ENCODE assay signal across 8 cellular contexts in genomic region chr4:83455300-83456183, GRCh38. TPM values are rescaled to one million over a fixed set of nuclear protein-coding genes. Genes with fewer than 3 reads are reported as not detected.
DNase-seq lines count a peak whose midpoint lies in the region; ATAC-seq, FAIRE-seq and TF ChIP-seq lines count a peak whose summit lies in the region.

TSS of gene HELQ (minus strand) at chr4:83455823. CDS start at chr4:83455693, 130 bp downstream.
TSS of gene MRPS18C (plus strand) at chr4:83456058. CDS start at chr4:83456078, 20 bp downstream.

- WGBS in H9 (ENCODE audit: extremely low coverage, insufficient read length, low lambda C conversion rate), result no CpG with 5 or more reads among the region's 57 CpGs

- H3K4me1 Mint-ChIP-seq in H9, result peaks cover 9 to 10% of the 10 kb centered on the region in 2 experiments
- H3K4me1 Mint-ChIP-seq in natural killer cell treated with Interleukin-12 subunit alpha and Interleukin-12 subunit beta and Interleukin-15 and Interleukin-18, amount 100 ng/mL, for 72 hours (ENCODE audit: low read depth in 2 of 2), result peaks cover 28 to 41% of the 10 kb centered on the region in 2 donors

- no peak within 1 kb of the TSS for H4K5ac ChIP-seq in H9 (ENCODE audit: insufficient read length, low read depth, low read length)

- peaks cover 7 to 51% (median 47%) of the 10 kb centered on the region in 3 experiments; a peak in 6 of 7 replicates for H3K36me3 Mint-ChIP-seq in H9 (ENCODE audit: insufficient read depth in 1 of 3, low read depth in 3 of 3)
- H3K36me3 Mint-ChIP-seq in natural killer cell treated with Interleukin-12 subunit alpha and Interleukin-12 subunit beta and Interleukin-15 and Interleukin-18, amount 100 ng/mL, for 72 hours, result peaks cover 17% of the 10 kb centered on the region

- H3K23me2 ChIP-seq in H9 (ENCODE audit: insufficient read length, low read depth, low read length, poor library complexity, severe bottlenecking), result peaks cover 4% of the 10 kb centered on the region

- H3K18ac ChIP-seq in H9 (ENCODE audit: insufficient read length, low read depth, low read length), result peak within 1 kb of the TSS; percentile 64

- no peaks in the 10 kb centered on the region for H3K27me3 Mint-ChIP-seq in H9 (ENCODE audit: low read depth)
- no peaks in the 10 kb centered on the region for H3K27me3 Mint-ChIP-seq in natural killer cell treated with Interleukin-12 subunit alpha and Interleukin-12 subunit beta and Interleukin-15 and Interleukin-18, amount 100 ng/mL, for 72 hours

- peak within 1 kb of the TSS; percentile 73 for H3K14ac ChIP-seq in H9 (ENCODE audit: insufficient read depth, low read length)

- no peak within 1 kb of the TSS for H4K8ac ChIP-seq in H9 (replicated peaks; ENCODE audit: insufficient read length, low read depth, low read length)

- TF ChIP-seq CTCF in H9 (conservative IDR thresholded peaks at IDR 0.05) (peak; percentile 47), fibroblast of pulmonary artery (IDR thresholded peaks at IDR 0.05; ENCODE audit: low read length, missing control alignments) (peak; percentile 24)

- no peak within 1 kb of the TSS for H2BK20ac ChIP-seq in H9 (ENCODE audit: low read depth, low read length, poor library complexity, severe bottlenecking)

- no peak within 1 kb of the TSS for H4K91ac ChIP-seq in H9 (ENCODE audit: insufficient read length, low read depth, low read length)

- FAIRE-seq in G401.6 (lab: Jason Lieb, UNC), result peak; percentile 88

- DNase-seq in H9 (peak; percentile 97), M059J (ENCODE audit: low read depth) (peak; percentile 98), SHP77 (lab: John Stamatoyannopoulos, UW) (peak; percentile 99), fibroblast of pulmonary artery (ENCODE audit: low read depth) (peak; percentile 100)
- peak; percentile 92 for DNase-seq in activated effector memory CD4-positive, alpha-beta T cell treated with Interleukin-2 at 50 U/mL for 16 hours
- DNase-seq in natural killer cell treated with Interleukin-12 subunit alpha and Interleukin-12 subunit beta and Interleukin-15 and Interleukin-18, amount 100 ng/mL, for 72 hours (ENCODE audit: low spot score), result peak; percentile 98
- peak; percentile 94 for DNase-seq in stimulated activated naive CD8-positive, alpha-beta T cell treated with anti-CD3 and anti-CD28 coated beads, Interleukin-15, Interleukin-2, amounts not matched to agents 100 U/mL and 50 U/mL, for 24 hours

- H3K4ac ChIP-seq in H9 (ENCODE audit: low read depth, low read length), result no peak within 1 kb of the TSS

- peaks cover 1% of the 10 kb centered on the region; the same call in 1 of the 2 replicates for H3K79me2 ChIP-seq in H9 (ENCODE audit: insufficient read depth, low read length)

- H2BK15ac ChIP-seq in H9 (ENCODE audit: low read depth, low read length), result no peak within 1 kb of the TSS

- no peaks in the 10 kb centered on the region for H4K20me1 ChIP-seq in H9 (ENCODE audit: control insufficient read depth, insufficient read depth, insufficient read length)

- no peaks in the 10 kb centered on the region for H3K79me1 ChIP-seq in H9 (ENCODE audit: insufficient read depth, low read depth, low read length, poor library complexity, severe bottlenecking)

- peak within 1 kb of the TSS; percentile 6 for H3K27ac ChIP-seq in H9 (ENCODE audit: insufficient read length, low read depth, low read length)

- no peak within 1 kb of the TSS for H3T11ph ChIP-seq in H9 (ENCODE audit: low read length)

- no peaks in the 10 kb centered on the region for H3K4me1 ChIP-seq in H9 (ENCODE audit: insufficient read depth, low read length)

- H3K9me3 ChIP-seq in H9 (ENCODE audit: control insufficient read depth, low read depth, low read length), result no peaks in the 10 kb centered on the region

- no peaks in the 10 kb centered on the region for H3K27me3 ChIP-seq in H9 (ENCODE audit: insufficient read depth, low read length)

- no peak within 1 kb of the TSS for H2BK5ac ChIP-seq in H9 (ENCODE audit: insufficient read length, low read length)

- H2AK5ac ChIP-seq in H9 (ENCODE audit: insufficient read length, low read length), result no peak within 1 kb of the TSS

- no peaks in the 10 kb centered on the region for H3K9me3 Mint-ChIP-seq in H9
- H3K9me3 Mint-ChIP-seq in natural killer cell treated with Interleukin-12 subunit alpha and Interleukin-12 subunit beta and Interleukin-15 and Interleukin-18, amount 100 ng/mL, for 72 hours, result no peaks in the 10 kb centered on the region

- H3K4me2 ChIP-seq in H9 (ENCODE audit: insufficient read depth, insufficient read length, low read length), result peak within 1 kb of the TSS; percentile 64

- H3K23ac ChIP-seq in H9 (ENCODE audit: insufficient read length, low read depth, low read length), result no peak within 1 kb of the TSS

- peak; percentile 96 to 98 for ATAC-seq in natural killer cell treated with Interleukin-12 subunit alpha and Interleukin-12 subunit beta and Interleukin-15 and Interleukin-18, amount 100 ng/mL, for 72 hours
- peak; percentile 96 for ATAC-seq in stimulated activated naive CD8-positive, alpha-beta T cell treated with anti-CD3 and anti-CD28 coated beads, Interleukin-15, Interleukin-2, amounts not matched to agents 100 U/mL and 50 U/mL, for 24 hours

- H3K4me3 ChIP-seq in fibroblast of pulmonary artery (replicated peaks; ENCODE audit: low read depth, low read length), result peak within 1 kb of the TSS; percentile 95

- H2BK120ac ChIP-seq in H9 (ENCODE audit: low read depth, low read length, poor library complexity, severe bottlenecking), result no peak within 1 kb of the TSS

- H3K56ac ChIP-seq in H9 (ENCODE audit: insufficient read length, low read depth, low read length), result no peak within 1 kb of the TSS

- H2BK12ac ChIP-seq in H9 (ENCODE audit: insufficient read length, low read depth, low read length), result no peak within 1 kb of the TSS

- H3K9ac ChIP-seq in H9 (ENCODE audit: extremely low read depth, insufficient read length, low read length), result peak within 1 kb of the TSS; percentile 83

- peak within 1 kb of the TSS; percentile 98 to 100 for H3K4me3 Mint-ChIP-seq in H9
- peak within 1 kb of the TSS; percentile 97 for H3K4me3 Mint-ChIP-seq in natural killer cell treated with Interleukin-12 subunit alpha and Interleukin-12 subunit beta and Interleukin-15 and Interleukin-18, amount 100 ng/mL, for 72 hours

- peak within 1 kb of the TSS; percentile 99 to 100 (median 100) for H3K27ac Mint-ChIP-seq in H9
- H3K27ac Mint-ChIP-seq in natural killer cell treated with Interleukin-12 subunit alpha and Interleukin-12 subunit beta and Interleukin-15 and Interleukin-18, amount 100 ng/mL, for 72 hours, result peak within 1 kb of the TSS; percentile 93 to 99

- no peak within 1 kb of the TSS for H2AFZ ChIP-seq in H9 (ENCODE audit: low read length)

RNA-seq across cellular contexts. Expression of gene HELQ, which starts in this region (rescaled TPM):
- 13.9 and 16.2 TPM in 2 replicates for total RNA-seq in H9 (2021)
- total RNA-seq in M059J (2014; rRNA removed; shearing (Covaris generic)), result 5.9 and 13.1 TPM in 2 replicates
- 10 to 100 TPM; 12.7 to 18.9 TPM for total RNA-seq in natural killer cell treated with Interleukin-12 subunit alpha and Interleukin-12 subunit beta and Interleukin-15 and Interleukin-18, amount 100 ng/mL, for 72 hours

RNA-seq across cellular contexts. Expression of gene MRPS18C, which starts in this region (rescaled TPM):
- 77.6 and 85.4 TPM in 2 replicates for total RNA-seq in H9 (2021)
- 53.0 and 97.8 TPM in 2 replicates for total RNA-seq in M059J (2014; rRNA removed; shearing (Covaris generic))
- 10 to 100 TPM; 44.4 to 44.7 TPM for total RNA-seq in natural killer cell treated with Interleukin-12 subunit alpha and Interleukin-12 subunit beta and Interleukin-15 and Interleukin-18, amount 100 ng/mL, for 72 hours

Comparison
In these comparisons a context has a peak if more than half of its experiments do, and no peak if none do; other contexts are left out.
1. Peak in every context shown above with its lines: DNase-seq, ATAC-seq, H3K4me3 ChIP-seq and H3K27ac ChIP-seq.